19 cellular contexts compared by ENCODE assay signal in genomic region chr10:109987828-109988227, GRCh38. TPM values are rescaled to one million over a fixed set of nuclear protein-coding genes. Genes with fewer than 3 reads are reported as not detected.
DNase-seq lines count a peak whose midpoint lies in the region; ATAC-seq, FAIRE-seq and TF ChIP-seq lines count a peak whose summit lies in the region.
"Had no signal": no experiment of that assay in that cellular context is flagged by ENCODE, and none has a peak within 500 bp of the region (broad histone marks: within the 10 kb centered on the region; RNA-seq: fewer than 3 reads in every experiment).

No MANE protein-coding gene starts in this region.

- H3K4me1 ChIP-seq in GM23338 (ENCODE audit: insufficient read depth): no peaks in the 10 kb centered on the region
- H3K4me1 ChIP-seq in adipocyte (ENCODE audit: control insufficient read depth, insufficient read depth, low read length): peaks cover 24% of the 10 kb centered on the region
- peaks cover 16% of the 10 kb centered on the region for H3K4me1 ChIP-seq in hepatocyte (ENCODE audit: insufficient read depth)
- H3K4me1 ChIP-seq in suprapubic skin: peaks cover 3% of the 10 kb centered on the region
- peaks cover 0 to 23% (median 15%) of the 10 kb centered on the region in 4 donors for H3K4me1 ChIP-seq in sigmoid colon
- no peaks in the 10 kb centered on the region for H3K4me1 ChIP-seq in kidney (ENCODE audit: control insufficient read depth in 1 of 2, insufficient read depth in 1 of 2, low read depth in 1 of 2, low read length in 2 of 2)
- H3K4me1 ChIP-seq: Peyer's patch had no signal

- TF ChIP-seq EP300 in suprapubic skin (IDR thresholded peaks at IDR 0.05) (no peak), sigmoid colon (IDR thresholded peaks at IDR 0.05) (no peak)

- no peak for TF ChIP-seq CTCF in GM23338 (conservative IDR thresholded peaks at IDR 0.05; ENCODE audit: low read depth in 2 of 2)
- no peak for TF ChIP-seq CTCF in hepatocyte (IDR thresholded peaks at IDR 0.05; ENCODE audit: poor library complexity)
- no peak for TF ChIP-seq CTCF in suprapubic skin (IDR thresholded peaks at IDR 0.05)
- TF ChIP-seq CTCF in sigmoid colon (IDR thresholded peaks at IDR 0.05): no peak
- TF ChIP-seq CTCF in kidney (IDR thresholded peaks at IDR 0.05; ENCODE audit: borderline replicate concordance, extremely low read depth, insufficient read depth): no peak

- H3K9me3 ChIP-seq in adipocyte (ENCODE audit: control insufficient read depth, low read length) (no peaks in the 10 kb centered on the region), hepatocyte (ENCODE audit: low read depth) (no peaks in the 10 kb centered on the region), suprapubic skin (no peaks in the 10 kb centered on the region), sigmoid colon (no peaks in the 10 kb centered on the region), kidney (ENCODE audit: control insufficient read depth in 1 of 2, low read length in 2 of 2) (no peaks in the 10 kb centered on the region)
- H3K9me3 ChIP-seq: MG63, Peyer's patch had no signal

- H3K4me1 Mint-ChIP-seq in GM23338: peaks cover 3% of the 10 kb centered on the region; the same call in 2 of the 3 replicates
- H3K4me1 Mint-ChIP-seq: CD4-positive, alpha-beta memory T cell had no signal

- H3K27ac ChIP-seq in GM23338 (ENCODE audit: low read depth): no peak overlapping the region
- peak overlapping the region; percentile 27 for H3K27ac ChIP-seq in hepatocyte
- H3K27ac ChIP-seq in suprapubic skin: peak overlapping the region; percentile 16
- H3K27ac ChIP-seq in sigmoid colon: peak overlapping the region in 1 of 4 donors; percentile 39
- no peak overlapping the region for H3K27ac ChIP-seq in kidney (ENCODE audit: low read depth in 2 of 2, low read length in 2 of 2)
- H3K27ac ChIP-seq: Peyer's patch had no signal

- no peaks in the 10 kb centered on the region for H3K27me3 Mint-ChIP-seq in GM23338 (ENCODE audit: insufficient read depth, low read depth, poor library complexity)

- 94% methylated on average over 1 of the region's 1 CpG for WGBS in hepatocyte (ENCODE audit: low lambda C conversion rate, missing lambda C conversion rate)
- WGBS in suprapubic skin: 75% methylated on average over 1 of the region's 1 CpG
- 89 to 96% methylated on average over 1 of the region's 1 CpG for WGBS in sigmoid colon, 2 donors

- H3K79me2 ChIP-seq in GM23338 (replicated peaks; ENCODE audit: insufficient read depth) (no peaks in the 10 kb centered on the region), hepatocyte (no peaks in the 10 kb centered on the region)

- no peak overlapping the region for H3K27ac Mint-ChIP-seq in GM23338

- no peaks in the 10 kb centered on the region for H3K27me3 ChIP-seq in GM23338 (ENCODE audit: insufficient read depth)
- H3K27me3 ChIP-seq in adipocyte (replicated peaks; ENCODE audit: control insufficient read depth, insufficient read depth, low read length): no peaks in the 10 kb centered on the region
- H3K27me3 ChIP-seq in hepatocyte: no peaks in the 10 kb centered on the region
- H3K27me3 ChIP-seq in suprapubic skin: no peaks in the 10 kb centered on the region
- no peaks in the 10 kb centered on the region for H3K27me3 ChIP-seq in sigmoid colon
- H3K27me3 ChIP-seq: MG63, Peyer's patch had no signal

- H3K9me2 ChIP-seq in GM23338 (ENCODE audit: insufficient read depth) (no peaks in the 10 kb centered on the region), hepatocyte (replicated peaks; ENCODE audit: insufficient read depth) (no peaks in the 10 kb centered on the region)

- ATAC-seq in GM23338 (no peak), HG03097 (IDR thresholded peaks at IDR 0.05; ENCODE audit: low FRiP score, unreplicated experiment) (no peak)
- ATAC-seq: HCT116, Right ventricle myocardium inferior had no signal

- intact Hi-C loops in sigmoid colon (cut with DNase I) (no loop called here), kidney (cut with DNase I) (no loop called here)

- no peak for DNase-seq in GM23338 (ENCODE audit: low spot score)
- no peak for DNase-seq in adipocyte (ENCODE audit: low read depth)
- DNase-seq in hepatocyte (ENCODE audit: low spot score): no peak
- no peak for DNase-seq in suprapubic skin (ENCODE audit: low spot score in 2 of 2)
- DNase-seq in activated CD8-positive, alpha-beta memory T cell treated with anti-CD3 and anti-CD28 coated beads for 24 hours: no peak
- DNase-seq in sigmoid colon: no peak
- DNase-seq in kidney: no peak
- DNase-seq: CD4-positive, alpha-beta memory T cell; DMS79; Karpas-422; MG63; NCI-H1092 treated with DMSO at 0.1 percent for 48 hours; NCI-H2227 treated with DMSO at 0.1 percent for 48 hours; NCI-H524; Peyer's patch had no signal

- H3K9me3 Mint-ChIP-seq in GM23338: peaks cover 5% of the 10 kb centered on the region; the same call in 2 of the 3 replicates

- no peak overlapping the region for H3K4me3 Mint-ChIP-seq in GM23338
- H3K4me3 Mint-ChIP-seq: CD4-positive, alpha-beta memory T cell had no signal

- H3K4me2 ChIP-seq in GM23338: no peak overlapping the region
- H3K4me2 ChIP-seq in hepatocyte: no peak overlapping the region

- H4K20me1 ChIP-seq in GM23338 (replicated peaks; ENCODE audit: insufficient read depth) (no peaks in the 10 kb centered on the region), hepatocyte (ENCODE audit: insufficient read depth, poor library complexity, severe bottlenecking) (no peaks in the 10 kb centered on the region)

- H2AFZ ChIP-seq in GM23338 (0 out of 2 replicates have a peak overlapping the region, but pooled peaks have one; percentile 33), hepatocyte (no peak overlapping the region)

- H3K9ac ChIP-seq in adipocyte (ENCODE audit: low read length) (no peak overlapping the region), kidney (ENCODE audit: low read length in 2 of 2) (no peak overlapping the region)

- H3F3A ChIP-seq in GM23338 (replicated peaks; ENCODE audit: low read depth): no peaks in the 10 kb centered on the region

- TF ChIP-seq POLR2A in suprapubic skin (IDR thresholded peaks at IDR 0.05) (no peak), sigmoid colon (IDR thresholded peaks at IDR 0.05) (no peak)

- no peaks in the 10 kb centered on the region for H3K36me3 ChIP-seq in GM23338 (ENCODE audit: insufficient read depth)
- no peaks in the 10 kb centered on the region for H3K36me3 ChIP-seq in adipocyte (ENCODE audit: control insufficient read depth, insufficient read depth, low read length, severe bottlenecking)
- no peaks in the 10 kb centered on the region for H3K36me3 ChIP-seq in hepatocyte (replicated peaks; ENCODE audit: insufficient read depth, low read depth)
- no peaks in the 10 kb centered on the region for H3K36me3 ChIP-seq in suprapubic skin
- no peaks in the 10 kb centered on the region for H3K36me3 ChIP-seq in sigmoid colon
- H3K36me3 ChIP-seq in kidney (ENCODE audit: control insufficient read depth in 1 of 2, insufficient read depth in 2 of 2, low read length in 2 of 2): no peaks in the 10 kb centered on the region
- H3K36me3 ChIP-seq: MG63, Peyer's patch had no signal

- no peak for FAIRE-seq in kidney (lab: Jason Lieb, UNC)
- FAIRE-seq: HepG2 had no signal

- H3K36me3 Mint-ChIP-seq in GM23338 (ENCODE audit: low read depth): no peaks in the 10 kb centered on the region

- no peak overlapping the region for H3K4me3 ChIP-seq in GM23338
- peak overlapping the region; percentile 39 for H3K4me3 ChIP-seq in adipocyte (ENCODE audit: low read length)
- H3K4me3 ChIP-seq in hepatocyte: no peak overlapping the region
- H3K4me3 ChIP-seq in suprapubic skin: no peak overlapping the region
- H3K4me3 ChIP-seq in sigmoid colon: no peak overlapping the region
- H3K4me3 ChIP-seq in kidney (ENCODE audit: low read length in 2 of 2): no peak overlapping the region
- H3K4me3 ChIP-seq: MG63, Peyer's patch had no signal

RNA-seq across cellular contexts. Expression of gene ADD3, which starts 20.0 kb away (rescaled TPM):
- 75.1 and 767 TPM in 2 replicates for total RNA-seq in GM23338 (2014; rRNA removed; shearing (Covaris generic))
- polyA plus RNA-seq in GM23338 (2016; fragmentation: Nextera tagmentation; extraction: Ambion mirVana): 57.0 and 68.5 TPM in 2 replicates
- 206 and 216 TPM in 2 replicates for total RNA-seq in hepatocyte
- 83.2 and 88.6 TPM in 2 replicates for polyA plus RNA-seq in hepatocyte
- total RNA-seq in suprapubic skin: 100 to 1,000 TPM in 3 of 4 donors, 10 to 100 TPM in 1; 72.6 to 335 (median 279) TPM
- total RNA-seq in sigmoid colon: 100 to 1,000 TPM in 2 of 4 donors, 10 to 100 TPM in 2; 29.6 to 145 (median 98.3) TPM
- polyA plus RNA-seq in sigmoid colon: 100 to 1,000 TPM in 1 of 3 donors, 10 to 100 TPM in 2; 45.8 to 106 (median 63.1) TPM
- total RNA-seq in kidney: 79.2 TPM
- polyA plus RNA-seq in kidney (ENCODE audit: insufficient read depth, low read depth, low replicate concordance): 56.9 TPM

Comparison
In these comparisons a context has a peak if more than half of its experiments do, and no peak if none do; other contexts are left out.
1. H3K27ac ChIP-seq: peak in hepatocyte (single experiment) and suprapubic skin (single experiment); none in GM23338 (single experiment) and kidney (0 of 2).